Comparison of ENCODE assay signal across 34 cellular contexts in genomic region chr10:64449603-64450002, GRCh38.
"Had no signal": no experiment of that assay in that cellular context is flagged by ENCODE, and none has a peak within 500 bp of the region (broad histone marks: within the 10 kb centered on the region; RNA-seq: fewer than 3 reads in every experiment).

No MANE protein-coding gene starts in this region.

- H3K27ac ChIP-seq: KMS-11 had no signal

- H3K4me2 ChIP-seq: KMS-11 had no signal

- DNase-seq: Karpas-422, Kasumi-1, MG63, MM.1S, MV-4-11, NCI-H1048, NCI-H1092, NCI-H1092 treated with DMSO at 0.1 percent for 48 hours, NCI-H1105, NCI-H1105 treated with DMSO at 0.1 percent for 48 hours, NCI-H1417, NCI-H1417 treated with DMSO at 0.1 percent for 48 hours, NCI-H1436, NCI-H1436 treated with DMSO at 0.1 percent for 48 hours, NCI-H146, NCI-H1694, NCI-H1694 treated with DMSO at 0.1 percent for 48 hours, NCI-H187, NCI-H187 treated with DMSO at 0.1 percent for 48 hours, NCI-H1930, NCI-H2029, NCI-H2029 treated with DMSO at 0.1 percent for 48 hours, NCI-H2081, NCI-H2081 treated with DMSO at 0.1 percent for 48 hours, NCI-H2107, NCI-H2171, NCI-H2171 treated with DMSO at 0.1 percent for 48 hours, NCI-H2227 treated with DMSO at 0.1 percent for 48 hours, NCI-H226, NCI-H345, NCI-H446, NCI-H446 treated with DMSO at 0.1 percent for 48 hours, NCI-H510A had no signal

- H3K9ac ChIP-seq: KMS-11 had no signal

- H3K9me3 ChIP-seq: MG63 had no signal

- H3K27me3 ChIP-seq: MG63 had no signal

- H3K4me3 ChIP-seq: MG63 had no signal

- H3K36me3 ChIP-seq: MG63 had no signal
